Comparison of ENCODE assay signal across 13 cellular contexts in the genomic region with DNA sequence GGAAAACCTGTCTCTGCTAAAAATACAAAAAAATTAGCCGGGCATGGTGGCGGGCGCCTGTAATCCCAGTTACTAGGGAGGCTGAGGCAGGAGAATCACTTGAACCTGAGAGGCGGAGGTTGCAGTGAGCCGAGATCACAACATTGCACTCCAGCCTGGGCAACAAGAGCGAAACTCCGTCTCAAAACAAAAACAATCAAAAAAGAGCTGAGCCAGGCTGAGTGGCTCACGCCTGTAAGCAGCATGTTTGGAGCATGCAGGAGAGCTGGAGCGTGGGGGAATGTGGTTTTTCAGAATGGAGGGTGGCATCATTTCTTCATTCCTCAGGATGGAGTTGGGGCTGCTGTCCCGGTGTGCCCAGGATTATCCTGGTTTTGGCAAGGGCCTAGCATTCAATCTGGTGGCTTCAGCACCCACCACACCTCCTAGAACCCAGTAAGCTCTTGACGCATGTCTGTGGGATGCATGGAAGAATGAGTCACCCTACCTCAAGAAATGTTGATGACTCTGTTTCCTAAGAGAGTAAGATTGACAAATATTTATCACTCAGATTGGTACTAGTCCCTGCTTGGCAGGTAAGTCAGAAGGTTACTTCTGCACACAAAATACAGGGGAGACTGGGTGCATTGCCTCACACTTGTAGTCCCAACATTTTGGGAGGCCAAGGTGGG.
DNase-seq lines count a peak whose midpoint lies in the region; ATAC-seq, FAIRE-seq and TF ChIP-seq lines count a peak whose summit lies in the region.
"Had no signal": no experiment of that assay in that cellular context is flagged by ENCODE, and none has a peak within 500 bp of the region (broad histone marks: within the 10 kb centered on the region; RNA-seq: fewer than 3 reads in every experiment).

No MANE protein-coding gene starts in this region.

- no peak overlapping the region for H2BK5ac ChIP-seq in mesenchymal stem cell (ENCODE audit: low read depth, low read length, poor library complexity, severe bottlenecking)

- ATAC-seq in GM18909 (IDR thresholded peaks at IDR 0.05; ENCODE audit: poor library complexity, unreplicated experiment) = no peak
- ATAC-seq: lower lobe of right lung had no signal

- H3K9me3 Mint-ChIP-seq in astrocyte (ENCODE audit: unreplicated experiment) = peaks cover 4% of the 10 kb centered on the region

- no peak overlapping the region for H2BK15ac ChIP-seq in mesenchymal stem cell (ENCODE audit: low read depth, poor library complexity, severe bottlenecking)

- H3K4me2 ChIP-seq in astrocyte (ENCODE audit: low read length) (no peak overlapping the region), mesenchymal stem cell (ENCODE audit: low read length, poor library complexity, severe bottlenecking) (no peak overlapping the region)

- no peak overlapping the region for H3K4me3 ChIP-seq in astrocyte (ENCODE audit: insufficient read depth, low read depth, low read length)
- no peak overlapping the region for H3K4me3 ChIP-seq in mesenchymal stem cell (ENCODE audit: insufficient read depth in 1 of 2, low read depth in 1 of 2, low read length in 2 of 2)
- H3K4me3 ChIP-seq: lower lobe of right lung, thoracic aorta had no signal

- H4K91ac ChIP-seq in mesenchymal stem cell (ENCODE audit: low read length) = no peak overlapping the region

- no peak for TF ChIP-seq CTCF in astrocyte (IDR thresholded peaks at IDR 0.05; ENCODE audit: insufficient read depth, low read depth, low read length)

- peaks cover 6% of the 10 kb centered on the region for H3K4me1 Mint-ChIP-seq in astrocyte (ENCODE audit: low read depth, unreplicated experiment)

- H2AFZ ChIP-seq in astrocyte (ENCODE audit: low read depth, low read length) = no peak overlapping the region
- no peak overlapping the region for H2AFZ ChIP-seq in mesenchymal stem cell (ENCODE audit: low read depth, low read length)

- DNase-seq in GM03348 (ENCODE audit: low spot score) (peak; percentile 54), LHCN-M2 (ENCODE audit: low read depth) (peak; percentile 54), astrocyte (ENCODE audit: low read depth) (peak; percentile 85), mesenchymal stem cell (peak; percentile 58), OCI-M1 (lab: John Stamatoyannopoulos, UW) (no peak), NOMO-1 treated with dmso at 0.1 percent for 144 hours (lab: John Stamatoyannopoulos, UW; ENCODE audit: unreplicated experiment) (no peak)
- DNase-seq: cerebellar nuclear complex; Karpas-422; lower lobe of right lung; NCI-H526 treated with DMSO at 0.1 percent for 48 hours; stimulated activated CD4-positive, alpha-beta T cell treated with anti-CD3 and anti-CD28 coated beads, Interleukin-4, amount 100 ng/mL, for 24 hours had no signal

- H3K4me3 Mint-ChIP-seq in astrocyte (ENCODE audit: unreplicated experiment) = no peak overlapping the region

- no peak overlapping the region for H2BK12ac ChIP-seq in mesenchymal stem cell (ENCODE audit: low read length in 2 of 2)

- H3K4me1 ChIP-seq in astrocyte (ENCODE audit: insufficient read depth, low read length) (peaks cover 24% of the 10 kb centered on the region), mesenchymal stem cell (ENCODE audit: control insufficient read depth, insufficient read depth, low read depth, low read length) (peaks cover 14% of the 10 kb centered on the region)
- H3K4me1 ChIP-seq: lower lobe of right lung had no signal

- H3K9ac ChIP-seq in astrocyte (ENCODE audit: low read length) = no peak overlapping the region
- no peak overlapping the region for H3K9ac ChIP-seq in mesenchymal stem cell (ENCODE audit: low read length)

- FAIRE-seq in astrocyte (lab: Jason Lieb, UNC) = peak; percentile 66

- H2AK5ac ChIP-seq in mesenchymal stem cell (ENCODE audit: low read length, severe bottlenecking) = no peak overlapping the region

- H4K20me1 ChIP-seq in astrocyte (ENCODE audit: insufficient read depth, low read length) = no peaks in the 10 kb centered on the region

- no peak overlapping the region for H2BK120ac ChIP-seq in mesenchymal stem cell (ENCODE audit: low read depth, low read length)

- no peaks in the 10 kb centered on the region for H3K36me3 Mint-ChIP-seq in astrocyte (ENCODE audit: low read depth, unreplicated experiment)

- no peaks in the 10 kb centered on the region for H3K79me2 ChIP-seq in astrocyte (ENCODE audit: insufficient read depth, low read length)

- peaks cover 4% of the 10 kb centered on the region for H3K27me3 Mint-ChIP-seq in astrocyte (ENCODE audit: low read depth, unreplicated experiment)

- no peak overlapping the region for H4K8ac ChIP-seq in mesenchymal stem cell (ENCODE audit: low read length)

- 92% methylated on average over 9 of the region's 11 CpGs for WGBS in mesenchymal stem cell

- H3K79me1 ChIP-seq in mesenchymal stem cell (replicated peaks; ENCODE audit: low read length, poor library complexity, severe bottlenecking) = no peaks in the 10 kb centered on the region

- H3K27ac ChIP-seq in astrocyte (ENCODE audit: low read depth, low read length) (peak overlapping the region; percentile 5), mesenchymal stem cell (ENCODE audit: low read length, poor library complexity, severe bottlenecking) (no peak overlapping the region)
- H3K27ac ChIP-seq: lower lobe of right lung, thoracic aorta had no signal

- H3K23ac ChIP-seq in mesenchymal stem cell (ENCODE audit: low read length in 2 of 2) = no peak overlapping the region

- no peaks in the 10 kb centered on the region for H3K27me3 ChIP-seq in astrocyte (ENCODE audit: insufficient read depth, low read length)
- peaks cover 0 to 13% of the 10 kb centered on the region in 2 experiments for H3K27me3 ChIP-seq in mesenchymal stem cell (ENCODE audit: control insufficient read depth in 1 of 2, insufficient read depth in 1 of 2, low read length in 2 of 2)

- no peaks in the 10 kb centered on the region for H3K9me3 ChIP-seq in astrocyte (ENCODE audit: insufficient read depth, low read depth, low read length)
- H3K9me3 ChIP-seq in mesenchymal stem cell (ENCODE audit: control insufficient read depth, low read length) = no peaks in the 10 kb centered on the region
- H3K9me3 ChIP-seq: lower lobe of right lung, thoracic aorta had no signal

- H3K36me3 ChIP-seq in astrocyte (ENCODE audit: insufficient read depth, low read length) (no peaks in the 10 kb centered on the region), mesenchymal stem cell (ENCODE audit: control insufficient read depth in 1 of 2, insufficient read depth in 2 of 2, low read depth in 1 of 2, low read length in 2 of 2) (no peaks in the 10 kb centered on the region)
- H3K36me3 ChIP-seq: lower lobe of right lung, thoracic aorta had no signal

- peak overlapping the region; percentile 58 for H3K27ac Mint-ChIP-seq in astrocyte (ENCODE audit: unreplicated experiment)

- no peak overlapping the region for H3K4ac ChIP-seq in mesenchymal stem cell (ENCODE audit: low read depth in 1 of 2, low read length in 2 of 2)

- no peak overlapping the region for H3K18ac ChIP-seq in mesenchymal stem cell (ENCODE audit: low read depth in 1 of 2, low read length in 2 of 2)

- no peak overlapping the region for H3K14ac ChIP-seq in mesenchymal stem cell (ENCODE audit: low read length in 2 of 2)

Comparison
In these comparisons a context has a peak if more than half of its experiments do, and no peak if none do; other contexts are left out.
1. DNase-seq: peak in GM03348 (single experiment), LHCN-M2 (single experiment), astrocyte (single experiment) and mesenchymal stem cell (single experiment); none in OCI-M1 (single experiment) and NOMO-1 treated with dmso at 0.1 percent for 144 hours (single experiment).